In genomic region chr17:81834831-81835267, GRCh38 we compare ENCODE assay signal across 11 cellular contexts. TPM values are rescaled to one million over a fixed set of nuclear protein-coding genes. Genes with fewer than 3 reads are reported as not detected.
DNase-seq lines count a peak whose midpoint lies in the region; ATAC-seq, FAIRE-seq and TF ChIP-seq lines count a peak whose summit lies in the region.
"Had no signal": no experiment of that assay in that cellular context is flagged by ENCODE, and none has a peak within 500 bp of the region (broad histone marks: within the 10 kb centered on the region; RNA-seq: fewer than 3 reads in every experiment).

Gene PPP1R27 (minus strand): TSS chr17:81835050. CDS start chr17:81834953, 97 bp downstream.

- H3K4me1 Mint-ChIP-seq in MCF 10A (ENCODE audit: insufficient read depth, unreplicated experiment) (peaks cover 9% of the 10 kb centered on the region), mesothelial cell of epicardium (peaks cover 23% of the 10 kb centered on the region)

- peak within 1 kb of the TSS; percentile 97 for H4K5ac ChIP-seq in IMR-90 (ENCODE audit: low read depth, low read length)

- H3K18ac ChIP-seq in IMR-90 (ENCODE audit: low read depth, low read length) = no peak within 1 kb of the TSS

- peaks cover 5% of the 10 kb centered on the region for H3K36me3 Mint-ChIP-seq in MCF 10A (ENCODE audit: insufficient read depth, unreplicated experiment)
- no peaks in the 10 kb centered on the region for H3K36me3 Mint-ChIP-seq in mesothelial cell of epicardium

- no peaks in the 10 kb centered on the region for H3K27me3 ChIP-seq in IMR-90 (ENCODE audit: control insufficient read depth, insufficient read depth, low read length)

- POLR2A ChIA-PET in A549 (lab: Yijun Ruan, JAX) = interaction anchor here (1.2 kb wide), 1 partner anchor 11 kb away, joined by 5 read pairs; no protein-coding TSS in a partner anchor
- POLR2A ChIA-PET in IMR-90 (lab: Charles Lee; ENCODE audit: unreplicated experiment) = no interaction called here
- POLR2A ChIA-PET in MCF 10A (lab: Yijun Ruan, JAX) = interaction anchor here (1.2 to 2.3 kb wide), 3 partner anchors 20 to 264 kb away, joined by 4 to 9 read pairs (median 5); partner anchors contain the start of gene FASN

- peaks cover 14% of the 10 kb centered on the region; the same call in 1 of the 2 replicates for H4K20me1 ChIP-seq in IMR-90 (ENCODE audit: insufficient read depth, low read length)

- H3K27me3 Mint-ChIP-seq in MCF 10A (ENCODE audit: insufficient read depth, unreplicated experiment) (no peaks in the 10 kb centered on the region), mesothelial cell of epicardium (ENCODE audit: low read depth) (no peaks in the 10 kb centered on the region)

- H3K27ac ChIP-seq in A549 = peak within 1 kb of the TSS; percentile 93 to 99
- H3K27ac ChIP-seq in IMR-90 (ENCODE audit: insufficient read depth, low read length) = peak within 1 kb of the TSS; percentile 97

- H3K14ac ChIP-seq in IMR-90 (replicated peaks; ENCODE audit: low read depth, low read length) = peak within 1 kb of the TSS; percentile 100

- TF ChIP-seq EP300 in A549 (IDR thresholded peaks at IDR 0.05) = no peak

- CTCF ChIA-PET in A549 (lab: Yijun Ruan, JAX) (interaction anchor here (1.1 to 1.2 kb wide), 2 partner anchors 8 to 13 kb away, joined by 3 to 4 read pairs; no protein-coding TSS in a partner anchor), IMR-90 (lab: Yijun Ruan, JAX) (no interaction called here), MCF 10A (lab: Yijun Ruan, JAX) (no interaction called here)

- peak within 1 kb of the TSS; percentile 99 for H4K91ac ChIP-seq in IMR-90 (ENCODE audit: insufficient read depth, low read depth, low read length)

- peaks cover 5% of the 10 kb centered on the region; the same call in 1 of the 2 replicates for H3K36me3 ChIP-seq in IMR-90 (ENCODE audit: control insufficient read depth, insufficient read depth, low read length)

- H3K9me3 ChIP-seq in A549 (no peaks in the 10 kb centered on the region), IMR-90 (ENCODE audit: control insufficient read depth, insufficient read depth, low read length) (no peaks in the 10 kb centered on the region)

- H3K9ac ChIP-seq in IMR-90 (ENCODE audit: low read depth, low read length) = peak within 1 kb of the TSS; percentile 97

- H3K4me2 ChIP-seq in A549 = peak within 1 kb of the TSS; percentile 96
- peak within 1 kb of the TSS; percentile 95 for H3K4me2 ChIP-seq in IMR-90 (ENCODE audit: low read depth, low read length)

- TF ChIP-seq RAD21 in A549 (conservative IDR thresholded peaks at IDR 0.05 in 1 of 2, IDR thresholded peaks at IDR 0.05 in 1 of 2) (no peak), IMR-90 (IDR thresholded peaks at IDR 0.05; ENCODE audit: low read length) (no peak)

- H3K79me1 ChIP-seq in IMR-90 (ENCODE audit: low read depth in 1 of 2, low read length in 2 of 2) = peaks cover 15 to 40% of the 10 kb centered on the region in 2 experiments

- H3K9me1 ChIP-seq in IMR-90 (ENCODE audit: insufficient read depth, low read length) = peaks cover 29% of the 10 kb centered on the region

- no peak for ATAC-seq in A549
- ATAC-seq in IMR-90 (ENCODE audit: low read depth) = no peak
- ATAC-seq in GM18873 (IDR thresholded peaks at IDR 0.05; ENCODE audit: low FRiP score, unreplicated experiment) = no peak
- no peak for ATAC-seq in HG03457 (IDR thresholded peaks at IDR 0.05; ENCODE audit: unreplicated experiment)

- TF ChIP-seq POLR2A in A549 (IDR thresholded peaks at IDR 0.05; ENCODE audit: low read length) (no peak), IMR-90 (IDR thresholded peaks at IDR 0.05; ENCODE audit: low read depth, low read length) (no peak)

- no peak within 1 kb of the TSS for H2BK120ac ChIP-seq in IMR-90 (ENCODE audit: low read depth, low read length)

- H3K23ac ChIP-seq in IMR-90 (ENCODE audit: low read depth, low read length) = peak within 1 kb of the TSS; percentile 95

- H3K4me3 Mint-ChIP-seq in MCF 10A (ENCODE audit: unreplicated experiment) (peak within 1 kb of the TSS; percentile 79), mesothelial cell of epicardium (peak within 1 kb of the TSS; percentile 81)

- peak within 1 kb of the TSS; percentile 100 for H3K4ac ChIP-seq in IMR-90 (ENCODE audit: low read depth, low read length)

- H2AK5ac ChIP-seq in IMR-90 (ENCODE audit: low read depth, low read length) = peak within 1 kb of the TSS; percentile 35; the same call in 1 of the 2 replicates

- peak within 1 kb of the TSS; percentile 98 to 100 for H4K8ac ChIP-seq in IMR-90 (ENCODE audit: low read depth in 2 of 2, low read length in 2 of 2)

- peak within 1 kb of the TSS; percentile 98 for H2BK5ac ChIP-seq in IMR-90 (ENCODE audit: low read depth, low read length, poor library complexity, severe bottlenecking)

- FAIRE-seq in A549 (lab: Jason Lieb, UNC) = no peak
- FAIRE-seq: endometrium had no signal

- BruUV-seq in IMR-90 (replicated peaks; lab: Mats Ljungman, UMichigan) = no TSS peak
- no TSS peak for BruUV-seq in MCF 10A (replicated peaks; lab: Mats Ljungman, UMichigan)

- 92% methylated on average over 25 of the region's 26 CpGs for WGBS in A549 (ENCODE audit: missing lambda C conversion rate)
- WGBS in IMR-90 (ENCODE audit: extremely low coverage in 2 of 2, insufficient read length in 1 of 2), 2 experiments = 94% methylated on average over 23 of the region's 26 CpGs; no CpG with 5 or more reads in 1 of the 2 experiments

- no peak for TF ChIP-seq CTCF in A549 (IDR thresholded peaks at IDR 0.05)
- TF ChIP-seq CTCF in IMR-90 (conservative IDR thresholded peaks at IDR 0.05; ENCODE audit: low read depth, low read length) = no peak
- no peak for TF ChIP-seq CTCF in MCF 10A (IDR thresholded peaks at IDR 0.05; ENCODE audit: unreplicated experiment)
- TF ChIP-seq CTCF in mesothelial cell of epicardium (IDR thresholded peaks at IDR 0.05; ENCODE audit: unreplicated experiment) = no peak

- H3K27ac Mint-ChIP-seq in MCF 10A (ENCODE audit: low read depth, unreplicated experiment) = peak within 1 kb of the TSS; percentile 80
- H3K27ac Mint-ChIP-seq in mesothelial cell of epicardium = peak within 1 kb of the TSS; percentile 96

- DNase-seq in A549 (ENCODE audit: low read depth in 1 of 2, low spot score in 1 of 2) (no peak), IMR-90 (no peak), MCF 10A (ENCODE audit: unreplicated experiment) (no peak), mesothelial cell of epicardium (ENCODE audit: low spot score in 2 of 2, unreplicated experiment in 2 of 2) (no peak), COLO829 (ENCODE audit: low spot score) (no peak)
- no peak for DNase-seq in stimulated activated naive CD4-positive, alpha-beta T cell (lab: John Stamatoyannopoulos, UW)
- DNase-seq: stimulated activated naive CD4-positive, alpha-beta T cell treated with Interleukin-2 at 50 U/mL for 16 hours had no signal

- in situ Hi-C loops in IMR-90 (cut with MboI; ENCODE audit: low sequenced_read_pairs) = no loop called here

- H2BK15ac ChIP-seq in IMR-90 (ENCODE audit: low read depth, low read length) = no peak within 1 kb of the TSS

- dilution Hi-C loops in IMR-90 (cut with HindIII; ENCODE audit: low sequenced_read_pairs, unreplicated experiment) = no loop called here

- peak within 1 kb of the TSS; percentile 100 for H2AK9ac ChIP-seq in IMR-90 (replicated peaks; ENCODE audit: low read depth, low read length, poor library complexity)

- H3K56ac ChIP-seq in IMR-90 (ENCODE audit: extremely low read depth, insufficient read depth, low read length) = no peak within 1 kb of the TSS

- H3K4me3 ChIP-seq in A549 = peak within 1 kb of the TSS; percentile 94
- H3K4me3 ChIP-seq in IMR-90 (ENCODE audit: insufficient read depth, low read depth, low read length) = peak within 1 kb of the TSS; percentile 87

- no peak within 1 kb of the TSS for H2BK20ac ChIP-seq in IMR-90 (ENCODE audit: low read depth, low read length)

- peak within 1 kb of the TSS; percentile 93 for H2AFZ ChIP-seq in IMR-90 (replicated peaks; ENCODE audit: low read length, poor library complexity)

- intact Hi-C loops in IMR-90 (cut with micrococcal nuclease) = no loop called here
- intact Hi-C loops in MCF 10A (cut with micrococcal nuclease) = no loop called here

- H3K4me1 ChIP-seq in A549 (peaks cover 21% of the 10 kb centered on the region; the same call in 2 of the 3 replicates), IMR-90 (ENCODE audit: control insufficient read depth, insufficient read depth, low read length) (peaks cover 15% of the 10 kb centered on the region)

- no peaks in the 10 kb centered on the region for H3K9me3 Mint-ChIP-seq in MCF 10A (ENCODE audit: unreplicated experiment)
- H3K9me3 Mint-ChIP-seq in mesothelial cell of epicardium = no peaks in the 10 kb centered on the region

TF ChIP-seq in A549, 52 proteins besides CTCF, POLR2A, EP300 and RAD21 (continues in another document):
- TF ChIP-seq HOXB5 (CRISPR knock-in tag; IDR thresholded peaks at IDR 0.05) = no peak
- TF ChIP-seq MAX (IDR thresholded peaks at IDR 0.05) = no peak
- TF ChIP-seq EHMT2 (IDR thresholded peaks at IDR 0.05; ENCODE audit: low read depth) = no peak
- no peak for TF ChIP-seq RCOR1 (IDR thresholded peaks at IDR 0.05; ENCODE audit: low read depth, low read length)

TF ChIP-seq in IMR-90, 13 proteins besides CTCF, POLR2A, EP300 and RAD21 (continues in another document):
- TF ChIP-seq RFX5 (IDR thresholded peaks at IDR 0.05; ENCODE audit: low read depth, low read length) = no peak
- TF ChIP-seq MAZ (IDR thresholded peaks at IDR 0.05; ENCODE audit: borderline replicate concordance, low read depth, low read length) = no peak
- TF ChIP-seq BHLHE40 (IDR thresholded peaks at IDR 0.05; ENCODE audit: low read depth, low read length) = no peak
- no peak for TF ChIP-seq CHD1 (IDR thresholded peaks at IDR 0.05; ENCODE audit: low read depth, low read length)
- TF ChIP-seq NFE2L2 (IDR thresholded peaks at IDR 0.05; ENCODE audit: low read depth, low read length) = no peak
- no peak for TF ChIP-seq MXI1 (IDR thresholded peaks at IDR 0.05; ENCODE audit: borderline replicate concordance, low read depth, low read length)
- no peak for TF ChIP-seq CEBPB (IDR thresholded peaks at IDR 0.05; ENCODE audit: low read depth, low read length)

RNA-seq across cellular contexts. Expression of gene PPP1R27, which starts in this region (rescaled TPM):
- not detected in 2 replicates for polyA plus RNA-seq in A549 (2011; rRNA removed)
- polyA plus RNA-seq in A549 (2012; cell fraction: cytosol; rRNA removed) = 0.30 and 0.39 TPM in 2 replicates
- 0.43 and 0.86 TPM in 2 replicates for polyA plus RNA-seq in A549 (2012; cell fraction: nucleus; rRNA removed)
- polyA plus RNA-seq in A549 (2017; fragmentation: RNase III; extraction: RNeasy Plus Mini Kit Qiagen cat#74134 plus additional on column Dnase treatment) = 0.09 TPM in 1 of 3 replicates, not detected in the others
- polyA minus RNA-seq in A549 (2011; rRNA and poly(A)+ RNA removed) = not detected in 2 replicates
- total RNA-seq in IMR-90 (2012; rRNA removed) = not detected in 2 replicates
- polyA plus RNA-seq in IMR-90 (2012; rRNA removed) = 0.20 and 0.21 TPM in 2 replicates
- 0.09 TPM in 1 of 2 replicates, not detected in the other for polyA plus RNA-seq in IMR-90 (2012; cell fraction: cytosol; rRNA removed)
- 0.56 and 0.97 TPM in 2 replicates for polyA plus RNA-seq in IMR-90 (2012; cell fraction: nucleus; rRNA removed; ENCODE audit: low replicate concordance)
- total RNA-seq in MCF 10A (2022) = 0.29 TPM in 1 of 2 replicates, not detected in the other
- 0.35 TPM in 1 of 3 replicates, not detected in the others for total RNA-seq in mesothelial cell of epicardium
- total RNA-seq: M059J had no signal
